In genomic region chr3:81476652-81477051, GRCh38 we compare ENCODE assay signal across 1 cellular context.
TF ChIP-seq lines count a peak whose summit lies in the region.

No MANE protein-coding gene starts in this region.

TF ChIP-seq in GM23338, 12 proteins besides CTCF, POLR2A, EP300 and RAD21 (continued from another document):
- TF ChIP-seq ETS1 (IDR thresholded peaks at IDR 0.05) (no peak), POLR2AphosphoS5 (IDR thresholded peaks at IDR 0.05; ENCODE audit: low read depth) (no peak)
